31 cellular contexts compared by ENCODE assay signal in genomic region chr4:177155454-177155853, GRCh38.
DNase-seq lines count a peak whose midpoint lies in the region; ATAC-seq, FAIRE-seq and TF ChIP-seq lines count a peak whose summit lies in the region.
"Had no signal": no experiment of that assay in that cellular context is flagged by ENCODE, and none has a peak within 500 bp of the region (broad histone marks: within the 10 kb centered on the region; RNA-seq: fewer than 3 reads in every experiment).

No MANE protein-coding gene starts in this region.

- H3K27me3 ChIP-seq in BE2C (no peaks in the 10 kb centered on the region), H7 (ENCODE audit: control insufficient read depth, insufficient read depth, low read length) (no peaks in the 10 kb centered on the region)
- H3K27me3 ChIP-seq: body of pancreas, esophagus muscularis mucosa, foreskin keratinocyte, heart left ventricle, right atrium auricular region had no signal

- in situ Hi-C loops in SK-MEL-5 (cut with HindIII; ENCODE audit: low pct_unique_long_range_greater_than_20kb, low sequenced_read_pairs) = no loop called here

- TF ChIP-seq CTCF in BE2C (IDR thresholded peaks at IDR 0.05; ENCODE audit: low read depth, low read length) = peak; percentile 12; the same call in 1 of the 2 replicates

- H3K4me1 ChIP-seq in BE2C = no peaks in the 10 kb centered on the region
- H3K4me1 ChIP-seq: A549, body of pancreas, esophagus muscularis mucosa, foreskin keratinocyte, heart left ventricle, parathyroid adenoma, right atrium auricular region had no signal

- no peaks in the 10 kb centered on the region for H3K36me3 ChIP-seq in BE2C
- no peaks in the 10 kb centered on the region for H3K36me3 ChIP-seq in H7 (replicated peaks; ENCODE audit: control insufficient read depth, insufficient read depth, low read length)
- H3K36me3 ChIP-seq: esophagus muscularis mucosa, heart left ventricle, right atrium auricular region had no signal

- FAIRE-seq in HTR-8/SVneo (lab: Jason Lieb, UNC) = no peak
- FAIRE-seq: A549, D721Med, GM12892, urothelium cell line had no signal

- DNase-seq in BE2C (no peak), H7 (peak; percentile 14), SK-MEL-5 (ENCODE audit: low read depth, low spot score) (peak; percentile 7), iPS DF 4.7 (ENCODE audit: extremely low read depth, low spot score) (peak; percentile 9), HTR-8/SVneo (ENCODE audit: insufficient read length, low spot score) (no peak), medulla oblongata (ENCODE audit: extremely low spot score) (no peak), left lobe of liver (ENCODE audit: low spot score) (no peak)
- DNase-seq in activated CD4-positive, alpha-beta T cell treated with anti-CD3 and anti-CD28 coated beads for 4 hours = no peak
- DNase-seq: activated CD4-positive, alpha-beta T cell treated with anti-CD3 and anti-CD28 coated beads for 48 hours; activated naive CD4-positive, alpha-beta T cell treated with anti-CD3 and anti-CD28 coated beads, Interleukin-2, amount 50 U/mL, for 16 hours; AML-193; body of pancreas; CD4-positive, alpha-beta T cell; foreskin keratinocyte; heart left ventricle; Kasumi-1; NCI-H1694; NCI-H524; nephron progenitor cell; SHP77; stimulated activated naive CD8-positive, alpha-beta T cell treated with anti-CD3 and anti-CD28 coated beads, Interleukin-15, Interleukin-2, amounts not matched to agents 100 U/mL and 50 U/mL, for 24 hours had no signal

- no peaks in the 10 kb centered on the region for H3K9me3 ChIP-seq in BE2C
- H3K9me3 ChIP-seq: A549, body of pancreas, heart left ventricle, right atrium auricular region had no signal

- ATAC-seq in left lobe of liver = no peak
- ATAC-seq: activated T-helper 17 cell treated with anti-CD3 and anti-CD28 coated beads, Interleukin-2, amount 50 U/mL, for 72 hours; body of pancreas; foreskin keratinocyte; heart left ventricle; stimulated activated naive CD8-positive, alpha-beta T cell treated with anti-CD3 and anti-CD28 coated beads, Interleukin-15, Interleukin-2, amounts not matched to agents 100 U/mL and 50 U/mL, for 24 hours had no signal

- no peak overlapping the region for H3K4me3 ChIP-seq in BE2C (ENCODE audit: low read depth, low read length)
- no peak overlapping the region for H3K4me3 ChIP-seq in H7 (ENCODE audit: insufficient read depth, low read depth, low read length)
- H3K4me3 ChIP-seq: A549, body of pancreas, esophagus muscularis mucosa, heart left ventricle, lung, right atrium auricular region, smooth muscle cell had no signal

Comparison
In these comparisons a context has a peak if more than half of its experiments do, and no peak if none do; other contexts are left out.
1. DNase-seq: peak in H7 (single experiment), SK-MEL-5 (single experiment) and iPS DF 4.7 (single experiment); none in BE2C (single experiment), HTR-8/SVneo (single experiment), medulla oblongata (single experiment), left lobe of liver (single experiment) and activated CD4-positive, alpha-beta T cell treated with anti-CD3 and anti-CD28 coated beads for 4 hours (0 of 2).